8 cellular contexts compared by ENCODE assay signal in the genomic region with DNA sequence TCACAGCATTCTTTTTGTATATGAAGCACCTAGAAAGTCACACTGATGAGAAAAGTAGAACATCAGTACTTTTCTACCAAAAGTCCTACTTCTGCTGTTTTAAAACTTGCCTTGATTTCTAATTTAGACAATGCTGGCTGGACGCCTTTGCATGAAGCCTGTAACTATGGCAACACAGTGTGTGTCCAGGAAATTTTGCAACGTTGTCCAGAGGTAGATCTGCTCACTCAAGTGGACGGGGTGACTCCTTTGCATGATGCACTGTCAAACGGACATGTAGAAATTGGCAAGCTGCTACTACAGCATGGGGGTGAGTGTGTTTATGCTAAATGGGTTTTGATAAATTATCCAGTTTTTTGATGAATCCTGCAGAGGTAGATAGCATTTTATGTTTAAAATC.
DNase-seq lines count a peak whose midpoint lies in the region; ATAC-seq, FAIRE-seq and TF ChIP-seq lines count a peak whose summit lies in the region.

No MANE protein-coding gene starts in this region.

- TF ChIP-seq RAD21 in neural cell (conservative IDR thresholded peaks at IDR 0.05) = peak; percentile 8

- peaks cover 4% of the 10 kb centered on the region for H3K79me2 ChIP-seq in neural cell (replicated peaks; ENCODE audit: insufficient read depth, low read length)

- no peak overlapping the region for H3K9ac ChIP-seq in neural cell (ENCODE audit: low read length)

- no peaks in the 10 kb centered on the region for H4K20me1 ChIP-seq in neural cell (ENCODE audit: insufficient read depth)

- no peaks in the 10 kb centered on the region for H3K9me2 ChIP-seq in neural cell (ENCODE audit: insufficient read depth, low read length)

- H3K27me3 ChIP-seq in neural cell (ENCODE audit: insufficient read depth, low read depth, low read length) (no peaks in the 10 kb centered on the region), H7 (ENCODE audit: control insufficient read depth, insufficient read depth, low read length) (no peaks in the 10 kb centered on the region)

- DNase-seq in H54 (ENCODE audit: insufficient read length, low spot score) = no peak
- DNase-seq in NCI-H460 (ENCODE audit: extremely low read depth, low read depth) = peak; percentile 83
- peak; percentile 97 for DNase-seq in cerebellar cortex (ENCODE audit: low spot score)
- DNase-seq in activated naive CD4-positive, alpha-beta T cell treated with Interleukin-2 at 50 U/mL for 16 hours = no peak
- no peak for DNase-seq in H7
- DNase-seq in amniotic stem cell (lab: John Stamatoyannopoulos, UW) = no peak

- no peaks in the 10 kb centered on the region for H3K36me3 ChIP-seq in neural cell (ENCODE audit: insufficient read depth, low read length)
- no peaks in the 10 kb centered on the region for H3K36me3 ChIP-seq in H7 (replicated peaks; ENCODE audit: control insufficient read depth, insufficient read depth, low read length)

- H3K4me2 ChIP-seq in neural cell (ENCODE audit: low read length) = no peak overlapping the region

- TF ChIP-seq POLR2A in H54 (IDR thresholded peaks at IDR 0.05; ENCODE audit: low read depth, low read length) = no peak

- no peak for TF ChIP-seq EP300 in neural cell (conservative IDR thresholded peaks at IDR 0.05; ENCODE audit: poor library complexity, severe bottlenecking)

- H3K9me3 ChIP-seq in neural cell (ENCODE audit: low read length) = no peaks in the 10 kb centered on the region

- H3K4me3 ChIP-seq in neural cell (ENCODE audit: low read length) (peak overlapping the region; percentile 39), H7 (ENCODE audit: insufficient read depth, low read depth, low read length) (no peak overlapping the region)

- ATAC-seq in GM18502 (IDR thresholded peaks at IDR 0.05; ENCODE audit: poor library complexity, unreplicated experiment) = no peak

- no peak overlapping the region for H2AFZ ChIP-seq in neural cell (ENCODE audit: low read depth, low read length)

- H3F3A ChIP-seq in neural cell (ENCODE audit: insufficient read depth, low read length, poor library complexity, severe bottlenecking) = no peaks in the 10 kb centered on the region

- no peak overlapping the region for H3K27ac ChIP-seq in neural cell (ENCODE audit: low read length)

- FAIRE-seq in H54 (lab: Jason Lieb, UNC) = peak; percentile 97

- no peak for TF ChIP-seq CTCF in neural cell (IDR thresholded peaks at IDR 0.05; ENCODE audit: poor library complexity, severe bottlenecking)

TF ChIP-seq in neural cell, 6 proteins besides CTCF, POLR2A, EP300 and RAD21:
- TF ChIP-seq MXI1 (conservative IDR thresholded peaks at IDR 0.05; ENCODE audit: poor library complexity, severe bottlenecking) (no peak), EZH2 (IDR thresholded peaks at IDR 0.05; ENCODE audit: borderline replicate concordance, insufficient read depth, low read length, poor library complexity, severe bottlenecking) (no peak), POLR2AphosphoS5 (IDR thresholded peaks at IDR 0.05) (no peak), SMC3 (conservative IDR thresholded peaks at IDR 0.05; ENCODE audit: poor library complexity) (no peak), TAF1 (IDR thresholded peaks at IDR 0.05; ENCODE audit: low read depth) (no peak)
- TF ChIP-seq, protein P1, sequence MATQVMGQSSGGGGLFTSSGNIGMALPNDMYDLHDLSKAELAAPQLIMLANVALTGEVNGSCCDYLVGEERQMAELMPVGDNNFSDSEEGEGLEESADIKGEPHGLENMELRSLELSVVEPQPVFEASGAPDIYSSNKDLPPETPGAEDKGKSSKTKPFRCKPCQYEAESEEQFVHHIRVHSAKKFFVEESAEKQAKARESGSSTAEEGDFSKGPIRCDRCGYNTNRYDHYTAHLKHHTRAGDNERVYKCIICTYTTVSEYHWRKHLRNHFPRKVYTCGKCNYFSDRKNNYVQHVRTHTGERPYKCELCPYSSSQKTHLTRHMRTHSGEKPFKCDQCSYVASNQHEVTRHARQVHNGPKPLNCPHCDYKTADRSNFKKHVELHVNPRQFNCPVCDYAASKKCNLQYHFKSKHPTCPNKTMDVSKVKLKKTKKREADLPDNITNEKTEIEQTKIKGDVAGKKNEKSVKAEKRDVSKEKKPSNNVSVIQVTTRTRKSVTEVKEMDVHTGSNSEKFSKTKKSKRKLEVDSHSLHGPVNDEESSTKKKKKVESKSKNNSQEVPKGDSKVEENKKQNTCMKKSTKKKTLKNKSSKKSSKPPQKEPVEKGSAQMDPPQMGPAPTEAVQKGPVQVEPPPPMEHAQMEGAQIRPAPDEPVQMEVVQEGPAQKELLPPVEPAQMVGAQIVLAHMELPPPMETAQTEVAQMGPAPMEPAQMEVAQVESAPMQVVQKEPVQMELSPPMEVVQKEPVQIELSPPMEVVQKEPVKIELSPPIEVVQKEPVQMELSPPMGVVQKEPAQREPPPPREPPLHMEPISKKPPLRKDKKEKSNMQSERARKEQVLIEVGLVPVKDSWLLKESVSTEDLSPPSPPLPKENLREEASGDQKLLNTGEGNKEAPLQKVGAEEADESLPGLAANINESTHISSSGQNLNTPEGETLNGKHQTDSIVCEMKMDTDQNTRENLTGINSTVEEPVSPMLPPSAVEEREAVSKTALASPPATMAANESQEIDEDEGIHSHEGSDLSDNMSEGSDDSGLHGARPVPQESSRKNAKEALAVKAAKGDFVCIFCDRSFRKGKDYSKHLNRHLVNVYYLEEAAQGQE (IDR thresholded peaks at IDR 0.05; ENCODE audit: borderline replicate concordance) = no peak

Comparison
In these comparisons a context has a peak if more than half of its experiments do, and no peak if none do; other contexts are left out.
1. DNase-seq: peak in NCI-H460 (single experiment) and cerebellar cortex (single experiment); none in H54 (single experiment), activated naive CD4-positive, alpha-beta T cell treated with Interleukin-2 at 50 U/mL for 16 hours (single experiment), H7 (single experiment) and amniotic stem cell (single experiment).